17 cellular contexts compared by ENCODE assay signal in the genomic region with DNA sequence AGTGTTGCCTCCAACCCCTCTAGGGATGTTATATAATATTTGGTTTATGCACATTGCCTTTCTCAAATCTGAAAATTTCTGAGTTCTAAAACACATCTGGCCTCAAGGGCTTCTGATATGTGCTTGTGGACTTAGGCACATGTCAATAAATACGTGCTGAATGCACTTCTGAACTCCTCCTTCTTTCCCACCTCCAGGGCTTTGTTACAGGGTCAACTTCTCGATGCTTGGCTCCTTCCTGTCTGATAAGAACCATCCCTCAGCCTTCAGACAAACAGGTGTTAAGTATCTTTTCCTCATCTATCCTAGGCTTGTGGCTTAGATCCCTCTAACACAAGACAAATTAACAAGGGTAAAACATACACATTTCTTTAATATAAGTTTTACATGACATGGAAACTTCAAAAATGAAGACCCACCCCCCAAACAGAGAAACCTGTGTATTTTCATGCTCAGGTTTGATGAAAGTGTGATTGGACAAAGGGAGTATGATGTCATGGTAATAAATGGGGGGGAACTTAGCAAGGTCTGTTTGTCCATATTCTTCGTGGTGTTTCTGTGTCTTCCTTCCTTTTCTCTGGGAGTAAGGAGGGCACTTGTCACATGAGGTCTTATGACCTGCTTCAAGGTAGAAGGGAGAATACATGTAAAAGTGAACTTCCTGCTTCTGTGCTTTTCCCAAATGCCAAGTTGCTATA.
DNase-seq lines count a peak whose midpoint lies in the region; ATAC-seq, FAIRE-seq and TF ChIP-seq lines count a peak whose summit lies in the region.
"Had no signal": no experiment of that assay in that cellular context is flagged by ENCODE, and none has a peak within 500 bp of the region (broad histone marks: within the 10 kb centered on the region; RNA-seq: fewer than 3 reads in every experiment).

No MANE protein-coding gene starts in this region.

- TF ChIP-seq CTCF in K562 (IDR thresholded peaks at IDR 0.05 in 2 of 3, conservative IDR thresholded peaks at IDR 0.05 in 1 of 3; ENCODE audit: insufficient read depth in 2 of 3, low read depth in 1 of 3, low read length in 3 of 3), result no peak

- in situ Hi-C loops in K562 (cut with MboI), result no loop called here

- no peak for ATAC-seq in activated CD4-positive, alpha-beta T cell treated with anti-CD3 and anti-CD28 coated beads for 36 hours
- ATAC-seq in K562 (peak; percentile 31; the same call in 2 of the 3 replicates), GM18519 (IDR thresholded peaks at IDR 0.05; ENCODE audit: low FRiP score, unreplicated experiment) (no peak), HG03135 (IDR thresholded peaks at IDR 0.05; ENCODE audit: unreplicated experiment) (no peak)
- ATAC-seq in stimulated activated effector memory CD8-positive, alpha-beta T cell treated with anti-CD3 and anti-CD28 coated beads, Interleukin-12 subunit alpha, Interleukin-12 subunit beta, amount 100 ng/mL, for 72 hours, result no peak
- ATAC-seq: Panc1, Right ventricle myocardium inferior had no signal

- H3K36me3 ChIP-seq in K562 (ENCODE audit: control insufficient read depth, insufficient read depth, low read length), result no peaks in the 10 kb centered on the region

- peaks cover 3% of the 10 kb centered on the region; the same call in 1 of the 2 replicates for H3K9me3 ChIP-seq in K562 (replicated peaks; ENCODE audit: control insufficient read depth, insufficient read depth, low read depth, low read length)
- H3K9me3 ChIP-seq: SK-N-SH had no signal

- no peaks in the 10 kb centered on the region for H3K27me3 Mint-ChIP-seq in activated CD4-positive, alpha-beta T cell treated with anti-CD3 and anti-CD28 coated beads for 36 hours

- BruUV-seq in K562 (replicated peaks; lab: Mats Ljungman, UMichigan), result no TSS peak

- no peak for TF ChIP-seq RAD21 in K562 (CRISPR knock-in tag; conservative IDR thresholded peaks at IDR 0.05 in 1 of 2, IDR thresholded peaks at IDR 0.05 in 1 of 2)

- H3K27me3 ChIP-seq in K562 (ENCODE audit: control insufficient read depth in 2 of 2, insufficient read depth in 2 of 2, low read length in 2 of 2), result no peaks in the 10 kb centered on the region

- no peak for FAIRE-seq in K562 (lab: Jason Lieb, UNC)
- FAIRE-seq: G401.6, GM12891 had no signal

- POLR2A ChIA-PET in activated CD4-positive, alpha-beta T cell treated with anti-CD3 and anti-CD28 coated beads for 36 hours (lab: Charles Lee), result no interaction called here
- POLR2A ChIA-PET in K562 (lab: Yijun Ruan, JAX), result no interaction called here

- no peak for TF ChIP-seq POLR2A in K562 (conservative IDR thresholded peaks at IDR 0.05)

- no peak overlapping the region for H3K27ac ChIP-seq in K562 (ENCODE audit: extremely low read depth, low read depth, low read length)

- peak overlapping the region; percentile 53 for H2AFZ ChIP-seq in K562 (ENCODE audit: low read depth, low read length)

- no peak for DNase-seq in activated CD4-positive, alpha-beta T cell treated with anti-CD3 and anti-CD28 coated beads for 36 hours
- DNase-seq in activated CD4-positive, alpha-beta T cell treated with anti-CD3 and anti-CD28 coated beads, Interleukin-2, amount 50 U/mL, for 1 hour, result no peak
- DNase-seq in NCI-H2029 (lab: John Stamatoyannopoulos, UW) (peak; percentile 79), K562 (ENCODE audit: extremely low read depth in 1 of 4, low spot score in 3 of 4) (peak in 2 of 4 experiments; percentile 27 to 33)
- DNase-seq in stimulated activated effector memory CD8-positive, alpha-beta T cell treated with anti-CD3 and anti-CD28 coated beads, Interleukin-12 subunit alpha, Interleukin-12 subunit beta, amount 100 ng/mL, for 72 hours (ENCODE audit: low spot score in 2 of 2), result no peak
- no peak for DNase-seq in stimulated activated CD4-positive, alpha-beta T cell treated with anti-CD3 and anti-CD28 coated beads, Interleukin-2, amount 100 ng/mL, for 24 hours
- DNase-seq: DMS79, H7, NCI-H1694 treated with DMSO at 0.1 percent for 48 hours, NCI-H524, SK-N-SH had no signal

- peaks cover 34% of the 10 kb centered on the region for H3K4me1 Mint-ChIP-seq in activated CD4-positive, alpha-beta T cell treated with anti-CD3 and anti-CD28 coated beads for 36 hours
- peaks cover 9% of the 10 kb centered on the region for H3K4me1 Mint-ChIP-seq in stimulated activated effector memory CD8-positive, alpha-beta T cell treated with anti-CD3 and anti-CD28 coated beads, Interleukin-12 subunit alpha, Interleukin-12 subunit beta, amount 100 ng/mL, for 72 hours

- no peak for TF ChIP-seq EP300 in K562 (IDR thresholded peaks at IDR 0.05; ENCODE audit: low read length)

- intact Hi-C loops in activated CD4-positive, alpha-beta T cell treated with anti-CD3 and anti-CD28 coated beads for 36 hours (cut with DNase I, micrococcal nuclease), result no loop called here
- intact Hi-C loops in K562 (cut with micrococcal nuclease), result no loop called here

- peaks cover 2 to 18% of the 10 kb centered on the region in 2 experiments for H3K4me1 ChIP-seq in K562 (replicated peaks in 1 of 2; ENCODE audit: control insufficient read depth in 2 of 2, insufficient read depth in 2 of 2, low read length in 2 of 2)

- no peak overlapping the region for H3K9ac ChIP-seq in K562 (ENCODE audit: insufficient read depth in 1 of 2, low read depth in 2 of 2, low read length in 2 of 2)
- H3K9ac ChIP-seq: SK-N-SH had no signal

- H4K20me1 ChIP-seq in K562 (replicated peaks; ENCODE audit: control insufficient read depth, insufficient read depth, low read length), result no peaks in the 10 kb centered on the region

- no peak overlapping the region for H3K4me3 ChIP-seq in K562

- H3K79me2 ChIP-seq in K562 (ENCODE audit: control insufficient read depth, insufficient read depth, low read length), result no peaks in the 10 kb centered on the region

- peaks cover 11% of the 10 kb centered on the region for H3K9me3 Mint-ChIP-seq in activated CD4-positive, alpha-beta T cell treated with anti-CD3 and anti-CD28 coated beads for 36 hours (ENCODE audit: low read depth)
- no peaks in the 10 kb centered on the region for H3K9me3 Mint-ChIP-seq in stimulated activated effector memory CD8-positive, alpha-beta T cell treated with anti-CD3 and anti-CD28 coated beads, Interleukin-12 subunit alpha, Interleukin-12 subunit beta, amount 100 ng/mL, for 72 hours

- H3K36me3 Mint-ChIP-seq in activated CD4-positive, alpha-beta T cell treated with anti-CD3 and anti-CD28 coated beads for 36 hours (ENCODE audit: low read depth), result peaks cover 4% of the 10 kb centered on the region
- H3K36me3 Mint-ChIP-seq in stimulated activated effector memory CD8-positive, alpha-beta T cell treated with anti-CD3 and anti-CD28 coated beads, Interleukin-12 subunit alpha, Interleukin-12 subunit beta, amount 100 ng/mL, for 72 hours, result no peaks in the 10 kb centered on the region

- WGBS in K562 (ENCODE audit: insufficient coverage, low coverage, missing lambda C conversion rate), result 14% methylated on average over 3 of the region's 3 CpGs

- CTCF ChIA-PET in activated CD4-positive, alpha-beta T cell treated with anti-CD3 and anti-CD28 coated beads for 36 hours (lab: Charles Lee), result interaction anchor here (0.5 to 0.7 kb wide), 2 partner anchors 286 to 535 kb away, joined by 3 read pairs; no protein-coding TSS in a partner anchor
- CTCF ChIA-PET in K562 (lab: Yijun Ruan, JAX; ENCODE audit: low intra/inter-chr PET ratio), result no interaction called here

- no peaks in the 10 kb centered on the region for H3K9me1 ChIP-seq in K562 (ENCODE audit: control insufficient read depth, insufficient read depth, low read length)

- H3K4me2 ChIP-seq in K562 (ENCODE audit: insufficient read depth, low read length), result no peak overlapping the region
- H3K4me2 ChIP-seq: SK-N-SH had no signal

- no peak overlapping the region for H3K4me3 Mint-ChIP-seq in activated CD4-positive, alpha-beta T cell treated with anti-CD3 and anti-CD28 coated beads for 36 hours
- H3K4me3 Mint-ChIP-seq in stimulated activated effector memory CD8-positive, alpha-beta T cell treated with anti-CD3 and anti-CD28 coated beads, Interleukin-12 subunit alpha, Interleukin-12 subunit beta, amount 100 ng/mL, for 72 hours, result no peak overlapping the region

- H3K27ac Mint-ChIP-seq in activated CD4-positive, alpha-beta T cell treated with anti-CD3 and anti-CD28 coated beads for 36 hours, result peak overlapping the region; percentile 48
- H3K27ac Mint-ChIP-seq in stimulated activated effector memory CD8-positive, alpha-beta T cell treated with anti-CD3 and anti-CD28 coated beads, Interleukin-12 subunit alpha, Interleukin-12 subunit beta, amount 100 ng/mL, for 72 hours, result peak overlapping the region; percentile 17

TF ChIP-seq in K562, 482 proteins besides CTCF, POLR2A, EP300 and RAD21 (continues in another document):
- TF ChIP-seq CREM (IDR thresholded peaks at IDR 0.05; ENCODE audit: low read depth) (no peak), SETDB1 (IDR thresholded peaks at IDR 0.05; ENCODE audit: low read length) (no peak), SUPT5H (IDR thresholded peaks at IDR 0.05) (no peak), ZNF77 (CRISPR knock-in tag; IDR thresholded peaks at IDR 0.05) (no peak)
- TF ChIP-seq, protein P1, sequence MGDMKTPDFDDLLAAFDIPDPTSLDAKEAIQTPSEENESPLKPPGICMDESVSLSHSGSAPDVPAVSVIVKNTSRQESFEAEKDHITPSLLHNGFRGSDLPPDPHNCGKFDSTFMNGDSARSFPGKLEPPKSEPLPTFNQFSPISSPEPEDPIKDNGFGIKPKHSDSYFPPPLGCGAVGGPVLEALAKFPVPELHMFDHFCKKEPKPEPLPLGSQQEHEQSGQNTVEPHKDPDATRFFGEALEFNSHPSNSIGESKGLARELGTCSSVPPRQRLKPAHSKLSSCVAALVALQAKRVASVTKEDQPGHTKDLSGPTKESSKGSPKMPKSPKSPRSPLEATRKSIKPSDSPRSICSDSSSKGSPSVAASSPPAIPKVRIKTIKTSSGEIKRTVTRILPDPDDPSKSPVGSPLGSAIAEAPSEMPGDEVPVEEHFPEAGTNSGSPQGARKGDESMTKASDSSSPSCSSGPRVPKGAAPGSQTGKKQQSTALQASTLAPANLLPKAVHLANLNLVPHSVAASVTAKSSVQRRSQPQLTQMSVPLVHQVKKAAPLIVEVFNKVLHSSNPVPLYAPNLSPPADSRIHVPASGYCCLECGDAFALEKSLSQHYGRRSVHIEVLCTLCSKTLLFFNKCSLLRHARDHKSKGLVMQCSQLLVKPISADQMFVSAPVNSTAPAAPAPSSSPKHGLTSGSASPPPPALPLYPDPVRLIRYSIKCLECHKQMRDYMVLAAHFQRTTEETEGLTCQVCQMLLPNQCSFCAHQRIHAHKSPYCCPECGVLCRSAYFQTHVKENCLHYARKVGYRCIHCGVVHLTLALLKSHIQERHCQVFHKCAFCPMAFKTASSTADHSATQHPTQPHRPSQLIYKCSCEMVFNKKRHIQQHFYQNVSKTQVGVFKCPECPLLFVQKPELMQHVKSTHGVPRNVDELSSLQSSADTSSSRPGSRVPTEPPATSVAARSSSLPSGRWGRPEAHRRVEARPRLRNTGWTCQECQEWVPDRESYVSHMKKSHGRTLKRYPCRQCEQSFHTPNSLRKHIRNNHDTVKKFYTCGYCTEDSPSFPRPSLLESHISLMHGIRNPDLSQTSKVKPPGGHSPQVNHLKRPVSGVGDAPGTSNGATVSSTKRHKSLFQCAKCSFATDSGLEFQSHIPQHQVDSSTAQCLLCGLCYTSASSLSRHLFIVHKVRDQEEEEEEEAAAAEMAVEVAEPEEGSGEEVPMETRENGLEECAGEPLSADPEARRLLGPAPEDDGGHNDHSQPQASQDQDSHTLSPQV (IDR thresholded peaks at IDR 0.05), result 0 out of 2 replicates have a peak, but pooled peaks have one; percentile 30
